18 cellular contexts compared by ENCODE assay signal in the genomic region with DNA sequence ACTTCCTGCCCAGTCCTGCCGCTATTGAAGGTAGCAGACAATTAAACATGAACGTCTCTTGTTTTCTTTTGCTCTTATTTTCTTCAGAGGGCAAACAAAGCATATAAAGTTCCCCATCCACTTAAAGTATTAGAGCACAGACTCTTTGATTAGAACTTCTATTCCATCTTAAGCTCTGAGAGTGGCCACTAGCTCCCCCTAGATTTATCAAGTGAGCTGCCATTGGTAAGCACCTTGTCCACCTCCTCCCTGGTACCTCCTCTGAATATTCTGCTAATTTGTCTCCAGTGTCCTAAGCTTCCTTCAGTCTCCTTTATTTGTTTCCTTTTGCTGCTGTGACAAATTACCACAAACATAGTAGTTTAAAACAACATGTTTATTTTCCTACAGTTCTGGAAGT.
A peak's percentile ranks its signal among the peaks of the same experiment; 100 is the strongest.
DNase-seq lines count a peak whose midpoint lies in the region; ATAC-seq, FAIRE-seq and TF ChIP-seq lines count a peak whose summit lies in the region.
"Had no signal": no experiment of that assay in that cellular context is flagged by ENCODE, and none has a peak within 500 bp of the region (broad histone marks: within the 10 kb centered on the region; RNA-seq: fewer than 3 reads in every experiment).

No MANE protein-coding gene starts in this region.

- no peak overlapping the region for H3K14ac ChIP-seq in H9 (ENCODE audit: insufficient read depth, low read length)
- no peak overlapping the region for H3K14ac ChIP-seq in H1 (ENCODE audit: insufficient read length)

- H3F3A ChIP-seq in PC-3 (ENCODE audit: low read length, unreplicated experiment): no peaks in the 10 kb centered on the region

- H3K79me2 ChIP-seq in H9 (ENCODE audit: insufficient read depth, low read length): no peaks in the 10 kb centered on the region
- no peaks in the 10 kb centered on the region for H3K79me2 ChIP-seq in PC-3 (ENCODE audit: low read length)
- H3K79me2 ChIP-seq in H1 (ENCODE audit: control insufficient read depth in 1 of 2, insufficient read depth in 2 of 2, low read length in 2 of 2): no peaks in the 10 kb centered on the region
- H3K79me2 ChIP-seq in mesendoderm (ENCODE audit: control insufficient read depth, insufficient read depth, low read length): no peaks in the 10 kb centered on the region

- H3K9me2 ChIP-seq in PC-3 (replicated peaks; ENCODE audit: low read length): no peaks in the 10 kb centered on the region

- no peak overlapping the region for H3T11ph ChIP-seq in H9 (ENCODE audit: low read length)

- H3K9ac ChIP-seq in H9 (ENCODE audit: extremely low read depth, insufficient read length, low read length): no peak overlapping the region
- H3K9ac ChIP-seq in PC-3 (ENCODE audit: low read length): no peak overlapping the region
- no peak overlapping the region for H3K9ac ChIP-seq in H1 (replicated peaks in 1 of 4; ENCODE audit: extremely low read depth in 1 of 4, low read depth in 3 of 4, low read length in 3 of 4)
- H3K9ac ChIP-seq in mesendoderm (ENCODE audit: low read length): no peak overlapping the region

- WGBS in H9 (ENCODE audit: extremely low coverage, insufficient read length, low lambda C conversion rate): no CpG with 5 or more reads among the region's 2 CpGs
- WGBS in H1 (ENCODE audit: extremely low coverage in 1 of 2, insufficient coverage in 1 of 2, insufficient read length in 1 of 2, insufficient replicate concordance in 2 of 2, low coverage in 1 of 2, low lambda C conversion rate in 2 of 2, missing lambda C conversion rate in 1 of 2), 2 experiments: 91% methylated on average over 2 of the region's 2 CpGs; no CpG with 5 or more reads in 1 of the 2 experiments
- WGBS in mesendoderm (ENCODE audit: extremely low coverage, insufficient coverage, low lambda C conversion rate): no CpG with 5 or more reads among the region's 2 CpGs

- H2BK15ac ChIP-seq in H9 (ENCODE audit: low read depth, low read length) (no peak overlapping the region), H1 (ENCODE audit: low read length) (no peak overlapping the region), mesendoderm (replicated peaks; ENCODE audit: low read depth) (no peak overlapping the region)

- no peak overlapping the region; a peak in 1 of 7 replicates for H3K27ac Mint-ChIP-seq in H9
- H3K27ac Mint-ChIP-seq: B cell; CD4-positive, alpha-beta T cell had no signal

- H3K23me2 ChIP-seq in H9 (ENCODE audit: insufficient read length, low read depth, low read length, poor library complexity, severe bottlenecking) (no peaks in the 10 kb centered on the region), H1 (ENCODE audit: low read depth, low read length) (no peaks in the 10 kb centered on the region)

- H3K9me3 ChIP-seq in H9 (ENCODE audit: control insufficient read depth, low read depth, low read length) (peaks cover 2% of the 10 kb centered on the region), PC-3 (ENCODE audit: low read length) (no peaks in the 10 kb centered on the region; the same call in 1 of the 2 replicates), H1 (ENCODE audit: insufficient read depth in 2 of 2, low read depth in 1 of 2, low read length in 1 of 2) (peaks cover 3 to 10% of the 10 kb centered on the region in 2 experiments)

- no peak overlapping the region for H3K4me2 ChIP-seq in H9 (ENCODE audit: insufficient read depth, insufficient read length, low read length)
- no peak overlapping the region for H3K4me2 ChIP-seq in PC-3 (ENCODE audit: low read length)
- H3K4me2 ChIP-seq in H1 (ENCODE audit: insufficient read depth in 1 of 2, low read depth in 2 of 2, low read length in 2 of 2): no peak overlapping the region
- no peak overlapping the region for H3K4me2 ChIP-seq in mesendoderm (ENCODE audit: low read length)
- H3K4me2 ChIP-seq: PC-9 had no signal

- intact Hi-C loops in PC-3 (cut with micrococcal nuclease): loop anchor here (5.0 kb wide), 1 partner anchor 405 kb away; no protein-coding TSS in a partner anchor

- DNase-seq in H9 (no peak), PC-3 (no peak), H1 (ENCODE audit: low read depth in 1 of 2, low spot score in 2 of 2) (no peak), mesendoderm (peak; percentile 48), medulla oblongata (ENCODE audit: extremely low spot score) (no peak), urothelium cell line (ENCODE audit: low spot score) (no peak), NCI-H1105 (lab: John Stamatoyannopoulos, UW) (no peak)
- DNase-seq: CD4-positive, alpha-beta T cell; DMS53; GOT3; IMR-90; Kasumi-1; NCI-H1417; NCI-H187 treated with DMSO at 0.1 percent for 48 hours; NCI-H526 treated with DMSO at 0.1 percent for 48 hours; PC-9 had no signal

- H4K8ac ChIP-seq in H9 (replicated peaks; ENCODE audit: insufficient read length, low read depth, low read length): no peak overlapping the region
- no peak overlapping the region for H4K8ac ChIP-seq in H1 (ENCODE audit: extremely low read depth, insufficient read depth, low read length)
- H4K8ac ChIP-seq in mesendoderm (ENCODE audit: low read depth, low read length): no peak overlapping the region

- H3K4ac ChIP-seq in H9 (ENCODE audit: low read depth, low read length): no peak overlapping the region
- no peak overlapping the region for H3K4ac ChIP-seq in H1 (replicated peaks; ENCODE audit: insufficient read length, low read depth, low read length)
- no peak overlapping the region for H3K4ac ChIP-seq in mesendoderm (ENCODE audit: low read depth, low read length)

- no peak overlapping the region for H4K91ac ChIP-seq in H9 (ENCODE audit: insufficient read length, low read depth, low read length)
- H4K91ac ChIP-seq in H1 (replicated peaks; ENCODE audit: insufficient read length, low read length): no peak overlapping the region

- H3K9me3 Mint-ChIP-seq in H9: peaks cover 12 to 15% of the 10 kb centered on the region in 2 experiments

- H2BK12ac ChIP-seq in H9 (ENCODE audit: insufficient read length, low read depth, low read length) (no peak overlapping the region), H1 (ENCODE audit: low read depth, low read length) (no peak overlapping the region)

- no peaks in the 10 kb centered on the region for H3K4me1 Mint-ChIP-seq in H9
- H3K4me1 Mint-ChIP-seq: B cell had no signal

- no peak overlapping the region for H3K56ac ChIP-seq in H9 (ENCODE audit: insufficient read length, low read depth, low read length)
- no peak overlapping the region for H3K56ac ChIP-seq in H1 (replicated peaks; ENCODE audit: insufficient read length, low read depth, low read length)
- no peak overlapping the region for H3K56ac ChIP-seq in mesendoderm (ENCODE audit: low read length)

- TF ChIP-seq EP300 in H1 (IDR thresholded peaks at IDR 0.05; ENCODE audit: borderline replicate concordance in 1 of 2, low read depth in 2 of 2, low read length in 2 of 2): no peak

- no TSS peak for BruUV-seq in PC-3 (replicated peaks; lab: Mats Ljungman, UMichigan)

- H3K4me3 ChIP-seq in PC-3 (ENCODE audit: low read length) (no peak overlapping the region), H1 (ENCODE audit: extremely low read depth in 1 of 4, insufficient read depth in 2 of 4, low read depth in 3 of 4, low read length in 4 of 4) (no peak overlapping the region), mesendoderm (ENCODE audit: low read length) (no peak overlapping the region)
- H3K4me3 ChIP-seq: PC-9 had no signal

- H2BK120ac ChIP-seq in H9 (ENCODE audit: low read depth, low read length, poor library complexity, severe bottlenecking) (no peak overlapping the region), H1 (replicated peaks; ENCODE audit: low read depth, low read length) (no peak overlapping the region), mesendoderm (ENCODE audit: low read depth, low read length) (no peak overlapping the region)

- H3K27ac ChIP-seq in H9 (ENCODE audit: insufficient read length, low read depth, low read length) (no peak overlapping the region), PC-3 (ENCODE audit: low read length) (no peak overlapping the region), H1 (ENCODE audit: low read depth, low read length) (no peak overlapping the region), mesendoderm (ENCODE audit: low read depth, low read length) (no peak overlapping the region)
- H3K27ac ChIP-seq: PC-9 had no signal

- peak; percentile 33 to 53; a peak in 3 of 4 replicates for TF ChIP-seq RAD21 in H1 (IDR thresholded peaks at IDR 0.05 in 1 of 2, conservative IDR thresholded peaks at IDR 0.05 in 1 of 2; ENCODE audit: low read depth in 2 of 2, low read length in 2 of 2)

- H2BK5ac ChIP-seq in H9 (ENCODE audit: insufficient read length, low read length): no peak overlapping the region
- H2BK5ac ChIP-seq in H1 (ENCODE audit: low read depth, low read length): no peak overlapping the region
- no peak overlapping the region for H2BK5ac ChIP-seq in mesendoderm (ENCODE audit: low read length)

- H3K4me3 Mint-ChIP-seq in H9: no peak overlapping the region
- H3K4me3 Mint-ChIP-seq: B cell; CD4-positive, alpha-beta T cell had no signal

- H2BK20ac ChIP-seq in H9 (ENCODE audit: low read depth, low read length, poor library complexity, severe bottlenecking): no peak overlapping the region
- no peak overlapping the region for H2BK20ac ChIP-seq in H1 (ENCODE audit: low read length)

- H4K20me1 ChIP-seq in H9 (ENCODE audit: control insufficient read depth, insufficient read depth, insufficient read length) (no peaks in the 10 kb centered on the region), PC-3 (ENCODE audit: low read length) (no peaks in the 10 kb centered on the region), H1 (replicated peaks in 1 of 2; ENCODE audit: control insufficient read depth in 1 of 2, insufficient read depth in 2 of 2, low read length in 2 of 2) (no peaks in the 10 kb centered on the region)

- TF ChIP-seq CTCF in H9 (conservative IDR thresholded peaks at IDR 0.05) (peak; percentile 53), PC-3 (conservative IDR thresholded peaks at IDR 0.05; ENCODE audit: low read depth, low read length) (peak; percentile 45; the same call in 1 of the 2 replicates), H1 (IDR thresholded peaks at IDR 0.05; ENCODE audit: control extremely low read depth in 1 of 3, insufficient read depth in 1 of 3, low read depth in 1 of 3, low read length in 3 of 3) (peak in 2 of 3 experiments; percentile 18 to 40; a peak in 2 of 4 replicates)

- no peaks in the 10 kb centered on the region; the same call in none of the 2 replicates for H3K27me3 Mint-ChIP-seq in H9 (ENCODE audit: low read depth)
- H3K27me3 Mint-ChIP-seq: B cell; CD4-positive, alpha-beta T cell had no signal

- H3K36me3 Mint-ChIP-seq in H9 (ENCODE audit: insufficient read depth in 1 of 3, low read depth in 3 of 3): peaks cover 6 to 15% (median 7%) of the 10 kb centered on the region in 3 experiments

- CTCF ChIA-PET in PC-3 (lab: Charles Lee): no interaction called here
- CTCF ChIA-PET in H1 (lab: Charles Lee; ENCODE audit: partially characterized antibody): interaction anchor here (0.7 to 2.3 kb wide), 24 partner anchors 8 to 971 kb away, joined by 3 to 9 read pairs (median 4); no protein-coding TSS in a partner anchor

- H3K23ac ChIP-seq in H9 (ENCODE audit: insufficient read length, low read depth, low read length) (no peak overlapping the region), H1 (ENCODE audit: insufficient read length) (no peak overlapping the region), mesendoderm (ENCODE audit: low read length) (no peak overlapping the region)

- H3K36me3 ChIP-seq in PC-3 (ENCODE audit: low read depth, low read length) (no peaks in the 10 kb centered on the region), H1 (ENCODE audit: control insufficient read depth in 2 of 4, insufficient read depth in 4 of 4, low read length in 3 of 4) (no peaks in the 10 kb centered on the region), mesendoderm (ENCODE audit: control insufficient read depth, insufficient read depth, low read length) (no peaks in the 10 kb centered on the region)

- no peak overlapping the region for H2AFZ ChIP-seq in H9 (ENCODE audit: low read length)
- H2AFZ ChIP-seq in PC-3 (ENCODE audit: low read length): no peak overlapping the region
- H2AFZ ChIP-seq in H1 (ENCODE audit: low read length): no peak overlapping the region
- H2AFZ ChIP-seq: PC-9 had no signal

- POLR2A ChIA-PET in PC-3 (lab: Charles Lee; ENCODE audit: unreplicated experiment): no interaction called here
- POLR2A ChIA-PET in H1 (lab: Charles Lee; ENCODE audit: partially characterized antibody): no interaction called here

- TF ChIP-seq POLR2A in H1 (IDR thresholded peaks at IDR 0.05; ENCODE audit: control extremely low read depth in 1 of 2, low read depth in 2 of 2, low read length in 2 of 2): no peak

- ATAC-seq in PC-3: no peak
- no peak for ATAC-seq in GM18870 (IDR thresholded peaks at IDR 0.05; ENCODE audit: unreplicated experiment)

- H4K5ac ChIP-seq in H9 (ENCODE audit: insufficient read length, low read depth, low read length): no peak overlapping the region
- H4K5ac ChIP-seq in H1 (ENCODE audit: insufficient read length, low read depth, low read length): no peak overlapping the region
- H4K5ac ChIP-seq in mesendoderm (ENCODE audit: low read length): no peak overlapping the region

- H2AK5ac ChIP-seq in H9 (ENCODE audit: insufficient read length, low read length) (no peak overlapping the region), H1 (ENCODE audit: low read depth, low read length) (no peak overlapping the region), mesendoderm (ENCODE audit: low read length) (no peak overlapping the region)

- FAIRE-seq in H1 (lab: Jason Lieb, UNC) (no peak), urothelium cell line (lab: Jason Lieb, UNC) (no peak)

- H3K79me1 ChIP-seq in H9 (ENCODE audit: insufficient read depth, low read depth, low read length, poor library complexity, severe bottlenecking) (no peaks in the 10 kb centered on the region), H1 (ENCODE audit: low read depth, low read length) (no peaks in the 10 kb centered on the region), mesendoderm (ENCODE audit: low read length) (no peaks in the 10 kb centered on the region)

- H3K4me1 ChIP-seq in H9 (ENCODE audit: insufficient read depth, low read length) (no peaks in the 10 kb centered on the region), PC-3 (ENCODE audit: insufficient read depth, low read length) (no peaks in the 10 kb centered on the region), H1 (replicated peaks in 1 of 4; ENCODE audit: control insufficient read depth in 3 of 4, insufficient read depth in 4 of 4, low read length in 3 of 4) (no peaks in the 10 kb centered on the region), mesendoderm (ENCODE audit: control insufficient read depth, low read depth, low read length) (no peaks in the 10 kb centered on the region)

- H3K18ac ChIP-seq in H9 (ENCODE audit: insufficient read length, low read depth, low read length) (no peak overlapping the region), H1 (ENCODE audit: extremely low read depth, low read length) (no peak overlapping the region), mesendoderm (ENCODE audit: low read length) (no peak overlapping the region)

- no peaks in the 10 kb centered on the region for H3K27me3 ChIP-seq in H9 (ENCODE audit: insufficient read depth, low read length)
- H3K27me3 ChIP-seq in PC-3 (ENCODE audit: low read length): no peaks in the 10 kb centered on the region; the same call in 1 of the 2 replicates
- no peaks in the 10 kb centered on the region for H3K27me3 ChIP-seq in H1 (replicated peaks in 1 of 4; ENCODE audit: control insufficient read depth in 3 of 4, extremely low read depth in 1 of 4, insufficient read depth in 3 of 4, low read length in 3 of 4)
- H3K27me3 ChIP-seq in mesendoderm (ENCODE audit: insufficient read depth, low read length, poor library complexity): no peaks in the 10 kb centered on the region
